ENCODE assay signal across 5 cellular contexts in the genomic region with DNA sequence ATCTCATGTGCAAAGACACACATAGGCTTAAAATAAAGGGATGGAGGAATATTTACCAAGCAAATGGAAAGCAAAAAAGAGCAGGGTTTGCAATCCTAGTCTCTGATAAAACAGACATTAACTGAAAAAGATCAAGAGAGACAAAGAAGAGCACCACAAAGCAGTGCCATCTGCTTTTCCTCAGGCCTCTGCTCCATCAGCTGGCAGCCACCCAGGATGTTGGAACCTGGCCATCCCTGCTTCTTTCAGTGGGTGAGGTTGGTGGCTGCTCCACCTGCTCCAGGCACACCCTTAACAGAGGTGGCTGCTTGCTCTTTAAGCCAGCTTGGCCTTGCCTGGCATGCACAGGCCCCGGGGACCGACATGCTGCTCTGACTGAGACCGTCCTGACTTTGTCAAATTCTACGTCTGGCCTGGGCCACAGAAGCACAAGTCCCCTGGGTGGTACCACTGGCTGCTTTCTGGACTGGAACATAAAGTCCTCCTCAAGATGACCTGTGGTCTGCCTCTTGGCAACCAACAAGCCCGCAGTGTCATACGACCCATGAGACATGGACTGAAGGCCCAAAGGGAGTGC. TPM values are rescaled to one million over a fixed set of nuclear protein-coding genes. Genes with fewer than 3 reads are reported as not detected.
"Had no signal": no experiment of that assay in that cellular context is flagged by ENCODE, and none has a peak within 500 bp of the region (broad histone marks: within the 10 kb centered on the region; RNA-seq: fewer than 3 reads in every experiment).

No MANE protein-coding gene starts in this region.

RNA-seq across cellular contexts. Expression of gene POTEG, which starts 51.0 kb away (rescaled TPM):
- total RNA-seq: LHCN-M2, MCF 10A, NCI-H460, Right ventricle myocardium superior, SJSA1 had no signal
